8 cellular contexts compared by ENCODE assay signal in genomic region chr16:24685539-24686432, GRCh38. TPM values are rescaled to one million over a fixed set of nuclear protein-coding genes. Genes with fewer than 3 reads are reported as not detected.
A peak's percentile ranks its signal among the peaks of the same experiment; 100 is the strongest.
DNase-seq lines count a peak whose midpoint lies in the region; ATAC-seq, FAIRE-seq and TF ChIP-seq lines count a peak whose summit lies in the region.

No MANE protein-coding gene starts in this region.

- H4K20me1 ChIP-seq in astrocyte (ENCODE audit: insufficient read depth, low read length) (no peaks in the 10 kb centered on the region), MM.1S (ENCODE audit: insufficient read depth, low read length) (no peaks in the 10 kb centered on the region)

- peak overlapping the region; percentile 16 for H3K4me3 Mint-ChIP-seq in astrocyte (ENCODE audit: unreplicated experiment)

- H3K27me3 ChIP-seq in astrocyte (ENCODE audit: insufficient read depth, low read length), result no peaks in the 10 kb centered on the region
- no peaks in the 10 kb centered on the region for H3K27me3 ChIP-seq in gastrocnemius medialis
- no peaks in the 10 kb centered on the region for H3K27me3 ChIP-seq in MM.1S (replicated peaks; ENCODE audit: insufficient read depth, low read length)
- H3K27me3 ChIP-seq in prostate gland (replicated peaks; ENCODE audit: insufficient read depth), result no peaks in the 10 kb centered on the region

- peak overlapping the region; percentile 76 for H3K4me2 ChIP-seq in astrocyte (ENCODE audit: low read length)
- no peak overlapping the region for H3K4me2 ChIP-seq in MM.1S (ENCODE audit: low read depth, low read length)

- peaks cover 11% of the 10 kb centered on the region for H3K4me1 Mint-ChIP-seq in astrocyte (ENCODE audit: low read depth, unreplicated experiment)

- peak overlapping the region; percentile 69 for H2AFZ ChIP-seq in astrocyte (ENCODE audit: low read depth, low read length)
- no peak overlapping the region for H2AFZ ChIP-seq in MM.1S (ENCODE audit: low read length)

- peaks cover 4% of the 10 kb centered on the region for H3K9me3 Mint-ChIP-seq in astrocyte (ENCODE audit: unreplicated experiment)

- H3K9me2 ChIP-seq in MM.1S (replicated peaks; ENCODE audit: insufficient read depth, low read length), result no peaks in the 10 kb centered on the region

- H3K36me3 Mint-ChIP-seq in astrocyte (ENCODE audit: low read depth, unreplicated experiment), result no peaks in the 10 kb centered on the region

- H3K4me1 ChIP-seq in astrocyte (ENCODE audit: insufficient read depth, low read length) (peaks cover 12% of the 10 kb centered on the region), gastrocnemius medialis (no peaks in the 10 kb centered on the region), MM.1S (ENCODE audit: low read length) (no peaks in the 10 kb centered on the region), prostate gland (replicated peaks) (no peaks in the 10 kb centered on the region)

- H3K27ac ChIP-seq in astrocyte (ENCODE audit: low read depth, low read length), result peak overlapping the region; percentile 65
- no peak overlapping the region for H3K27ac ChIP-seq in gastrocnemius medialis
- H3K27ac ChIP-seq in MM.1S (ENCODE audit: low read length), result no peak overlapping the region
- H3K27ac ChIP-seq in prostate gland, result peak overlapping the region in 1 of 2 donors; percentile 31

- in situ Hi-C loops in gastrocnemius medialis (cut with MboI; ENCODE audit: low sequenced_read_pairs in 4 of 4), result loop anchor here in 1 of 4 donors (10.0 kb wide), 1 partner anchor 101 kb away; no protein-coding TSS in a partner anchor

- peak; percentile 28 for DNase-seq in HPDE6-E6E7 (ENCODE audit: extremely low spot score)
- peak; percentile 80 for DNase-seq in astrocyte (ENCODE audit: low read depth)
- DNase-seq in hypothalamus (lab: John Stamatoyannopoulos, UW), result peak in 44 of 51 donors; percentile 2 to 85 (median 52)
- peak; percentile 8 to 41 for DNase-seq in gastrocnemius medialis
- no peak for DNase-seq in MM.1S
- DNase-seq in prostate gland (ENCODE audit: low spot score), result no peak
- DNase-seq in D341Med (ENCODE audit: low spot score), result no peak

- H3K36me3 ChIP-seq in astrocyte (ENCODE audit: insufficient read depth, low read length) (no peaks in the 10 kb centered on the region), gastrocnemius medialis (no peaks in the 10 kb centered on the region), MM.1S (replicated peaks; ENCODE audit: insufficient read depth, low read length) (no peaks in the 10 kb centered on the region), prostate gland (no peaks in the 10 kb centered on the region)

- 34% methylated on average over 15 of the region's 15 CpGs for WGBS in prostate gland

- TF ChIP-seq POLR2A in gastrocnemius medialis (IDR thresholded peaks at IDR 0.05), result no peak
- no peak for TF ChIP-seq POLR2A in prostate gland (IDR thresholded peaks at IDR 0.05)

- intact Hi-C loops in gastrocnemius medialis (cut with DNase I; ENCODE audit: low total_unique reads), result loop anchor here (5.0 kb wide), 1 partner anchor 168 kb away; no protein-coding TSS in a partner anchor
- intact Hi-C loops in prostate gland (cut with DNase I), result loop anchor here (10.0 kb wide), 1 partner anchor 51 kb away; no protein-coding TSS in a partner anchor

- H3K27me3 Mint-ChIP-seq in astrocyte (ENCODE audit: low read depth, unreplicated experiment), result no peaks in the 10 kb centered on the region

- peak overlapping the region; percentile 42 for H3K9ac ChIP-seq in astrocyte (ENCODE audit: low read length)
- H3K9ac ChIP-seq in MM.1S (ENCODE audit: low read length), result no peak overlapping the region

- no peak for ATAC-seq in gastrocnemius medialis
- no peak for ATAC-seq in HG02642 (IDR thresholded peaks at IDR 0.05; ENCODE audit: poor library complexity, unreplicated experiment)

- H3K4me3 ChIP-seq in astrocyte (ENCODE audit: insufficient read depth, low read depth, low read length), result peak overlapping the region; percentile 14
- H3K4me3 ChIP-seq in gastrocnemius medialis, result no peak overlapping the region
- H3K4me3 ChIP-seq in MM.1S (ENCODE audit: low read length), result no peak overlapping the region
- peak overlapping the region in 1 of 2 donors; percentile 1 for H3K4me3 ChIP-seq in prostate gland

- H3F3A ChIP-seq in MM.1S (ENCODE audit: insufficient read depth, low read length), result no peaks in the 10 kb centered on the region

- H3K9me3 ChIP-seq in astrocyte (ENCODE audit: insufficient read depth, low read depth, low read length) (no peaks in the 10 kb centered on the region), gastrocnemius medialis (no peaks in the 10 kb centered on the region), MM.1S (replicated peaks; ENCODE audit: insufficient read depth, low read length) (no peaks in the 10 kb centered on the region), prostate gland (no peaks in the 10 kb centered on the region)

- no peaks in the 10 kb centered on the region for H3K79me2 ChIP-seq in astrocyte (ENCODE audit: insufficient read depth, low read length)
- no peaks in the 10 kb centered on the region for H3K79me2 ChIP-seq in MM.1S (ENCODE audit: low read length)

- TF ChIP-seq CTCF in astrocyte (IDR thresholded peaks at IDR 0.05; ENCODE audit: insufficient read depth, low read depth, low read length), result no peak
- no peak for TF ChIP-seq CTCF in gastrocnemius medialis (IDR thresholded peaks at IDR 0.05 in 4 of 5, conservative IDR thresholded peaks at IDR 0.05 in 1 of 5)
- no peak for TF ChIP-seq CTCF in MM.1S (IDR thresholded peaks at IDR 0.05; ENCODE audit: low read length)
- no peak for TF ChIP-seq CTCF in prostate gland (IDR thresholded peaks at IDR 0.05)

- no peak for FAIRE-seq in astrocyte (lab: Jason Lieb, UNC)

- peak overlapping the region; percentile 98 for H3K27ac Mint-ChIP-seq in astrocyte (ENCODE audit: unreplicated experiment)

RNA-seq across cellular contexts. Expression of gene TNRC6A, which starts 43.7 kb away (rescaled TPM):
- total RNA-seq in astrocyte (48.6 and 51.1 TPM in 2 replicates), gastrocnemius medialis (10 to 100 TPM; 16.9 to 26.0 (median 23.1) TPM), prostate gland (10 to 100 TPM; 37.5 to 65.5 TPM)

Comparison
In these comparisons a context has a peak if more than half of its experiments do, and no peak if none do; other contexts are left out.
1. DNase-seq: peak in HPDE6-E6E7 (single experiment), astrocyte (single experiment), hypothalamus (44 of 51) and gastrocnemius medialis (2 of 2); none in MM.1S (single experiment), prostate gland (single experiment) and D341Med (single experiment).